9 cellular contexts compared by ENCODE assay signal in genomic region chr19:54464624-54465266, GRCh38. TPM values are rescaled to one million over a fixed set of nuclear protein-coding genes. Genes with fewer than 3 reads are reported as not detected.
A peak's percentile ranks its signal among the peaks of the same experiment; 100 is the strongest.
DNase-seq lines count a peak whose midpoint lies in the region; ATAC-seq and TF ChIP-seq lines count a peak whose summit lies in the region.
"Had no signal": no experiment of that assay in that cellular context is flagged by ENCODE, and none has a peak within 500 bp of the region (broad histone marks: within the 10 kb centered on the region; RNA-seq: fewer than 3 reads in every experiment).

No MANE protein-coding gene starts in this region.

- no peaks in the 10 kb centered on the region for H3K27me3 ChIP-seq in CD8-positive, alpha-beta memory T cell (ENCODE audit: insufficient read depth, low read length, poor library complexity, severe bottlenecking)
- H3K27me3 ChIP-seq in NT2/D1 (ENCODE audit: insufficient read depth, insufficient read length): no peaks in the 10 kb centered on the region

- intact Hi-C loops in mucosa of descending colon (cut with DNase I, micrococcal nuclease): no loop called here

- H3K36me3 ChIP-seq in CD8-positive, alpha-beta memory T cell (ENCODE audit: insufficient read depth, low read length): peaks cover 14% of the 10 kb centered on the region
- H3K36me3 ChIP-seq in NT2/D1 (ENCODE audit: insufficient read depth, insufficient read length, low read length) (peaks cover 20% of the 10 kb centered on the region), mucosa of descending colon (ENCODE audit: low read depth) (peaks cover 2% of the 10 kb centered on the region)

- H3K9me3 ChIP-seq in CD8-positive, alpha-beta memory T cell (ENCODE audit: low read length): no peaks in the 10 kb centered on the region
- no peaks in the 10 kb centered on the region for H3K9me3 ChIP-seq in NT2/D1 (ENCODE audit: insufficient read depth, low read length)
- H3K9me3 ChIP-seq in mucosa of descending colon: no peaks in the 10 kb centered on the region

- peaks cover 5 to 6% of the 10 kb centered on the region in 2 donors for H3K27me3 Mint-ChIP-seq in CD8-positive, alpha-beta memory T cell

- POLR2A ChIA-PET in CD8-positive, alpha-beta memory T cell (lab: Charles Lee): interaction anchor here (1.0 kb wide), 1 partner anchor 16 kb away, joined by 4 read pairs; the partner anchor contains the start of gene LENG8

- peaks cover 19 to 33% (median 19%) of the 10 kb centered on the region in 3 donors for H3K4me1 Mint-ChIP-seq in CD8-positive, alpha-beta memory T cell

- peaks cover 21% of the 10 kb centered on the region for H3K4me1 ChIP-seq in CD8-positive, alpha-beta memory T cell (ENCODE audit: insufficient read depth, low read length)
- H3K4me1 ChIP-seq in NT2/D1 (ENCODE audit: insufficient read depth, insufficient read length) (peaks cover 2% of the 10 kb centered on the region), mucosa of descending colon (ENCODE audit: low read depth) (peaks cover 61% of the 10 kb centered on the region)

- peak overlapping the region; percentile 76 for H3K27ac ChIP-seq in CD8-positive, alpha-beta memory T cell (ENCODE audit: low read depth, low read length)

- peak overlapping the region; percentile 80 for H3K9ac ChIP-seq in NT2/D1 (ENCODE audit: insufficient read length, low read depth)

- peak; percentile 54 to 79 (median 61) for DNase-seq in CD8-positive, alpha-beta memory T cell
- DNase-seq in NT2/D1 (ENCODE audit: low read depth, low spot score) (peak; percentile 72), activated T-cell treated with anti-CD3 and anti-CD28 coated beads for 4 hours (peak; percentile 34), epithelial cell of proximal tubule (ENCODE audit: low read depth) (no peak), mucosa of descending colon (peak; percentile 96 to 97 (median 97))
- peak; percentile 92 for DNase-seq in stimulated activated CD8-positive, alpha-beta memory T cell treated with anti-CD3 and anti-CD28 coated beads, Interleukin-4, amount 100 ng/mL, for 48 hours

- peak; percentile 52 for ATAC-seq in GM19328 (IDR thresholded peaks at IDR 0.05; ENCODE audit: unreplicated experiment)
- peak; percentile 40 for ATAC-seq in HG03442 (IDR thresholded peaks at IDR 0.05; ENCODE audit: unreplicated experiment)
- ATAC-seq in mucosa of descending colon: peak; percentile 59

- H3K36me3 Mint-ChIP-seq in CD8-positive, alpha-beta memory T cell: peaks cover 0 to 28% (median 0%) of the 10 kb centered on the region in 3 donors

- peaks cover 0 to 2% (median 0%) of the 10 kb centered on the region in 5 donors for H3K9me3 Mint-ChIP-seq in CD8-positive, alpha-beta memory T cell

- H3K4me3 ChIP-seq in CD8-positive, alpha-beta memory T cell (ENCODE audit: low read length): peak overlapping the region; percentile 91
- H3K4me3 ChIP-seq in NT2/D1 (ENCODE audit: insufficient read length, low read depth): peak overlapping the region; percentile 67
- H3K4me3 ChIP-seq in epithelial cell of proximal tubule (ENCODE audit: low read depth, low read length): peak overlapping the region; percentile 81
- H3K4me3 ChIP-seq in mucosa of descending colon: peak overlapping the region; percentile 10

- peak overlapping the region; percentile 87 to 99 (median 93) for H3K4me3 Mint-ChIP-seq in CD8-positive, alpha-beta memory T cell

- TF ChIP-seq CTCF in epithelial cell of proximal tubule (conservative IDR thresholded peaks at IDR 0.05; ENCODE audit: low read depth, low read length) (no peak), mucosa of descending colon (IDR thresholded peaks at IDR 0.05) (peak; percentile 19)

- peak overlapping the region; percentile 61 to 99 (median 96) for H3K27ac Mint-ChIP-seq in CD8-positive, alpha-beta memory T cell

- CTCF ChIA-PET in CD8-positive, alpha-beta memory T cell (lab: Charles Lee): interaction anchor here (1.9 kb wide), 1 partner anchor 17 kb away, joined by 6 read pairs; no protein-coding TSS in a partner anchor

RNA-seq across cellular contexts. Expression of gene LENG9, which starts 1.2 kb away (rescaled TPM):
- 1 to 10 TPM; 3.8 to 4.4 TPM for total RNA-seq in CD8-positive, alpha-beta memory T cell
- polyA plus RNA-seq in CD8-positive, alpha-beta memory T cell: 0.23 TPM
- 2.7 and 4.1 TPM in 2 replicates for total RNA-seq in epithelial cell of proximal tubule
- 10 to 100 TPM in 2 of 3 donors, 1 to 10 TPM in 1; 9.2 to 21.6 (median 20.9) TPM for total RNA-seq in mucosa of descending colon

RNA-seq across cellular contexts. Expression of gene CDC42EP5, which starts 8.4 kb away (rescaled TPM):
- total RNA-seq in CD8-positive, alpha-beta memory T cell: 1 to 10 TPM in 1 of 2 experiments, under 1 TPM in 1; 0.44 to 1.1 TPM
- not detected for polyA plus RNA-seq in CD8-positive, alpha-beta memory T cell
- 5.1 and 33.7 TPM in 2 replicates for total RNA-seq in epithelial cell of proximal tubule
- total RNA-seq in mucosa of descending colon: 100 to 1,000 TPM; 130 to 446 (median 319) TPM

RNA-seq across cellular contexts. Expression of gene LENG8, which starts 15.7 kb away (rescaled TPM):
- total RNA-seq in CD8-positive, alpha-beta memory T cell: 100 to 1,000 TPM; 132 to 144 TPM
- 8.0 TPM for polyA plus RNA-seq in CD8-positive, alpha-beta memory T cell
- total RNA-seq in epithelial cell of proximal tubule (32.5 and 39.1 TPM in 2 replicates), mucosa of descending colon (100 to 1,000 TPM; 157 to 214 (median 199) TPM)

RNA-seq across cellular contexts. Expression of gene LAIR2, which starts 37.9 kb away (rescaled TPM):
- 1 to 10 TPM; 1.4 TPM for total RNA-seq in CD8-positive, alpha-beta memory T cell
- polyA plus RNA-seq in CD8-positive, alpha-beta memory T cell: 31.6 TPM
- not detected in 2 replicates for total RNA-seq in epithelial cell of proximal tubule
- not detected for total RNA-seq in mucosa of descending colon
- total RNA-seq: pulmonary artery endothelial cell had no signal

RNA-seq across cellular contexts. Expression of gene TTYH1, which starts 49.5 kb away (rescaled TPM):
- under 1 TPM in 1 of 2 experiments, not detected in 1; 0.66 TPM for total RNA-seq in CD8-positive, alpha-beta memory T cell
- polyA plus RNA-seq in CD8-positive, alpha-beta memory T cell: not detected
- total RNA-seq in epithelial cell of proximal tubule (3.6 TPM in 1 of 2 replicates, not detected in the other), mucosa of descending colon (1 to 10 TPM in 2 of 3 donors, under 1 TPM in 1; 0.55 to 8.7 (median 1.3) TPM)
- total RNA-seq: pulmonary artery endothelial cell had no signal

Comparison
In these comparisons a context has a peak if more than half of its experiments do, and no peak if none do; other contexts are left out.
1. H3K4me3 ChIP-seq: peak in every context shown above with its lines; median percentile 91 in CD8-positive, alpha-beta memory T cell; 81 in epithelial cell of proximal tubule; 67 in NT2/D1; 10 in mucosa of descending colon.